1 cellular context compared by ENCODE assay signal in genomic region chr10:124640056-124640455, GRCh38.
TF ChIP-seq lines count a peak whose summit lies in the region.

No MANE protein-coding gene starts in this region.

TF ChIP-seq in H1, 55 proteins besides CTCF, POLR2A, EP300 and RAD21:
- TF ChIP-seq, protein P1, sequence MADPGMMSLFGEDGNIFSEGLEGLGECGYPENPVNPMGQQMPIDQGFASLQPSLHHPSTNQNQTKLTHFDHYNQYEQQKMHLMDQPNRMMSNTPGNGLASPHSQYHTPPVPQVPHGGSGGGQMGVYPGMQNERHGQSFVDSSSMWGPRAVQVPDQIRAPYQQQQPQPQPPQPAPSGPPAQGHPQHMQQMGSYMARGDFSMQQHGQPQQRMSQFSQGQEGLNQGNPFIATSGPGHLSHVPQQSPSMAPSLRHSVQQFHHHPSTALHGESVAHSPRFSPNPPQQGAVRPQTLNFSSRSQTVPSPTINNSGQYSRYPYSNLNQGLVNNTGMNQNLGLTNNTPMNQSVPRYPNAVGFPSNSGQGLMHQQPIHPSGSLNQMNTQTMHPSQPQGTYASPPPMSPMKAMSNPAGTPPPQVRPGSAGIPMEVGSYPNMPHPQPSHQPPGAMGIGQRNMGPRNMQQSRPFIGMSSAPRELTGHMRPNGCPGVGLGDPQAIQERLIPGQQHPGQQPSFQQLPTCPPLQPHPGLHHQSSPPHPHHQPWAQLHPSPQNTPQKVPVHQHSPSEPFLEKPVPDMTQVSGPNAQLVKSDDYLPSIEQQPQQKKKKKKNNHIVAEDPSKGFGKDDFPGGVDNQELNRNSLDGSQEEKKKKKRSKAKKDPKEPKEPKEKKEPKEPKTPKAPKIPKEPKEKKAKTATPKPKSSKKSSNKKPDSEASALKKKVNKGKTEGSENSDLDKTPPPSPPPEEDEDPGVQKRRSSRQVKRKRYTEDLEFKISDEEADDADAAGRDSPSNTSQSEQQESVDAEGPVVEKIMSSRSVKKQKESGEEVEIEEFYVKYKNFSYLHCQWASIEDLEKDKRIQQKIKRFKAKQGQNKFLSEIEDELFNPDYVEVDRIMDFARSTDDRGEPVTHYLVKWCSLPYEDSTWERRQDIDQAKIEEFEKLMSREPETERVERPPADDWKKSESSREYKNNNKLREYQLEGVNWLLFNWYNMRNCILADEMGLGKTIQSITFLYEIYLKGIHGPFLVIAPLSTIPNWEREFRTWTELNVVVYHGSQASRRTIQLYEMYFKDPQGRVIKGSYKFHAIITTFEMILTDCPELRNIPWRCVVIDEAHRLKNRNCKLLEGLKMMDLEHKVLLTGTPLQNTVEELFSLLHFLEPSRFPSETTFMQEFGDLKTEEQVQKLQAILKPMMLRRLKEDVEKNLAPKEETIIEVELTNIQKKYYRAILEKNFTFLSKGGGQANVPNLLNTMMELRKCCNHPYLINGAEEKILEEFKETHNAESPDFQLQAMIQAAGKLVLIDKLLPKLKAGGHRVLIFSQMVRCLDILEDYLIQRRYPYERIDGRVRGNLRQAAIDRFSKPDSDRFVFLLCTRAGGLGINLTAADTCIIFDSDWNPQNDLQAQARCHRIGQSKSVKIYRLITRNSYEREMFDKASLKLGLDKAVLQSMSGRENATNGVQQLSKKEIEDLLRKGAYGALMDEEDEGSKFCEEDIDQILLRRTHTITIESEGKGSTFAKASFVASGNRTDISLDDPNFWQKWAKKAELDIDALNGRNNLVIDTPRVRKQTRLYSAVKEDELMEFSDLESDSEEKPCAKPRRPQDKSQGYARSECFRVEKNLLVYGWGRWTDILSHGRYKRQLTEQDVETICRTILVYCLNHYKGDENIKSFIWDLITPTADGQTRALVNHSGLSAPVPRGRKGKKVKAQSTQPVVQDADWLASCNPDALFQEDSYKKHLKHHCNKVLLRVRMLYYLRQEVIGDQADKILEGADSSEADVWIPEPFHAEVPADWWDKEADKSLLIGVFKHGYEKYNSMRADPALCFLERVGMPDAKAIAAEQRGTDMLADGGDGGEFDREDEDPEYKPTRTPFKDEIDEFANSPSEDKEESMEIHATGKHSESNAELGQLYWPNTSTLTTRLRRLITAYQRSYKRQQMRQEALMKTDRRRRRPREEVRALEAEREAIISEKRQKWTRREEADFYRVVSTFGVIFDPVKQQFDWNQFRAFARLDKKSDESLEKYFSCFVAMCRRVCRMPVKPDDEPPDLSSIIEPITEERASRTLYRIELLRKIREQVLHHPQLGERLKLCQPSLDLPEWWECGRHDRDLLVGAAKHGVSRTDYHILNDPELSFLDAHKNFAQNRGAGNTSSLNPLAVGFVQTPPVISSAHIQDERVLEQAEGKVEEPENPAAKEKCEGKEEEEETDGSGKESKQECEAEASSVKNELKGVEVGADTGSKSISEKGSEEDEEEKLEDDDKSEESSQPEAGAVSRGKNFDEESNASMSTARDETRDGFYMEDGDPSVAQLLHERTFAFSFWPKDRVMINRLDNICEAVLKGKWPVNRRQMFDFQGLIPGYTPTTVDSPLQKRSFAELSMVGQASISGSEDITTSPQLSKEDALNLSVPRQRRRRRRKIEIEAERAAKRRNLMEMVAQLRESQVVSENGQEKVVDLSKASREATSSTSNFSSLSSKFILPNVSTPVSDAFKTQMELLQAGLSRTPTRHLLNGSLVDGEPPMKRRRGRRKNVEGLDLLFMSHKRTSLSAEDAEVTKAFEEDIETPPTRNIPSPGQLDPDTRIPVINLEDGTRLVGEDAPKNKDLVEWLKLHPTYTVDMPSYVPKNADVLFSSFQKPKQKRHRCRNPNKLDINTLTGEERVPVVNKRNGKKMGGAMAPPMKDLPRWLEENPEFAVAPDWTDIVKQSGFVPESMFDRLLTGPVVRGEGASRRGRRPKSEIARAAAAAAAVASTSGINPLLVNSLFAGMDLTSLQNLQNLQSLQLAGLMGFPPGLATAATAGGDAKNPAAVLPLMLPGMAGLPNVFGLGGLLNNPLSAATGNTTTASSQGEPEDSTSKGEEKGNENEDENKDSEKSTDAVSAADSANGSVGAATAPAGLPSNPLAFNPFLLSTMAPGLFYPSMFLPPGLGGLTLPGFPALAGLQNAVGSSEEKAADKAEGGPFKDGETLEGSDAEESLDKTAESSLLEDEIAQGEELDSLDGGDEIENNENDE (IDR thresholded peaks at IDR 0.05; ENCODE audit: insufficient replicate concordance, low read length): no peak
- no peak for TF ChIP-seq JUN (IDR thresholded peaks at IDR 0.05; ENCODE audit: low read depth, low read length)
- no peak for TF ChIP-seq CBX5 (IDR thresholded peaks at IDR 0.05; ENCODE audit: low read depth, low read length)
